Comparison of ENCODE assay signal across 26 cellular contexts in genomic region chr12:116636636-116637519, GRCh38.
DNase-seq lines count a peak whose midpoint lies in the region; ATAC-seq and TF ChIP-seq lines count a peak whose summit lies in the region.
"Had no signal": no experiment of that assay in that cellular context is flagged by ENCODE, and none has a peak within 500 bp of the region (broad histone marks: within the 10 kb centered on the region; RNA-seq: fewer than 3 reads in every experiment).

No MANE protein-coding gene starts in this region.

- H3K36me3 ChIP-seq in prostate gland: no peaks in the 10 kb centered on the region
- H3K36me3 ChIP-seq: thoracic aorta had no signal

- WGBS in prostate gland: 56% methylated on average over 11 of the region's 11 CpGs

- H3K27ac Mint-ChIP-seq in dendritic cell treated with granulocyte-macrophage colony-stimulating factor and Interleukin-4, amounts not matched to agents 40 ng/mL and 50 ng/mL, for 4 days: peak overlapping the region; percentile 60
- H3K27ac Mint-ChIP-seq: activated CD8-positive, alpha-beta T cell treated with anti-CD3 and anti-CD28 coated beads, Interleukin-2, amount 10 ng/mL, durations not matched to agents 7 days and 5 days; activated naive CD8-positive, alpha-beta T cell treated with anti-CD3 and anti-CD28 coated beads, Interleukin-2, amount 10 ng/mL, durations not matched to agents 7 days and 5 days; CD8-positive, alpha-beta T cell had no signal

- ATAC-seq in GM18858 (IDR thresholded peaks at IDR 0.05; ENCODE audit: unreplicated experiment) (no peak), GM21723 (IDR thresholded peaks at IDR 0.05; ENCODE audit: unreplicated experiment) (no peak), HG02642 (IDR thresholded peaks at IDR 0.05; ENCODE audit: poor library complexity, unreplicated experiment) (no peak)
- ATAC-seq in activated T-cell treated with anti-CD3 and anti-CD28 coated beads, Interleukin-2, amount 50 U/mL, for 4 hours: no peak
- ATAC-seq: activated CD8-positive, alpha-beta T cell treated with anti-CD3 and anti-CD28 coated beads, Interleukin-2, amount 10 ng/mL, durations not matched to agents 7 days and 5 days; CD8-positive, alpha-beta T cell; left cardiac atrium; psoas muscle had no signal

- no peaks in the 10 kb centered on the region for H3K9me3 ChIP-seq in prostate gland
- H3K9me3 ChIP-seq: psoas muscle, thoracic aorta had no signal

- no peak overlapping the region for H3K4me3 Mint-ChIP-seq in dendritic cell treated with granulocyte-macrophage colony-stimulating factor and Interleukin-4, amounts not matched to agents 40 ng/mL and 50 ng/mL, for 4 days
- no peak overlapping the region for H3K4me3 Mint-ChIP-seq in activated T-cell treated with anti-CD3 and anti-CD28 coated beads, Interleukin-2, amount 50 U/mL, for 4 hours
- H3K4me3 Mint-ChIP-seq: activated CD8-positive, alpha-beta T cell treated with anti-CD3 and anti-CD28 coated beads, Interleukin-2, amount 10 ng/mL, durations not matched to agents 7 days and 5 days; activated naive CD8-positive, alpha-beta T cell treated with anti-CD3 and anti-CD28 coated beads, Interleukin-2, amount 10 ng/mL, durations not matched to agents 7 days and 5 days; CD8-positive, alpha-beta T cell had no signal

- TF ChIP-seq POLR2A in prostate gland (IDR thresholded peaks at IDR 0.05): no peak

- TF ChIP-seq CTCF in HL-60 (IDR thresholded peaks at IDR 0.05; ENCODE audit: insufficient read depth, low read length) (no peak), prostate gland (IDR thresholded peaks at IDR 0.05) (no peak)

- H3K36me3 Mint-ChIP-seq in dendritic cell treated with granulocyte-macrophage colony-stimulating factor and Interleukin-4, amounts not matched to agents 40 ng/mL and 50 ng/mL, for 4 days (ENCODE audit: low read depth): no peaks in the 10 kb centered on the region
- H3K36me3 Mint-ChIP-seq in activated T-cell treated with anti-CD3 and anti-CD28 coated beads, Interleukin-2, amount 50 U/mL, for 4 hours (ENCODE audit: insufficient read depth): no peaks in the 10 kb centered on the region
- H3K36me3 Mint-ChIP-seq: CD8-positive, alpha-beta T cell had no signal

- intact Hi-C loops in dendritic cell treated with granulocyte-macrophage colony-stimulating factor and Interleukin-4, amounts not matched to agents 40 ng/mL and 50 ng/mL, for 4 days (cut with micrococcal nuclease): no loop called here
- intact Hi-C loops in prostate gland (cut with DNase I): no loop called here

- no peaks in the 10 kb centered on the region for H3K27me3 ChIP-seq in HL-60 (ENCODE audit: insufficient read depth, poor library complexity, severe bottlenecking)
- H3K27me3 ChIP-seq in prostate gland (replicated peaks; ENCODE audit: insufficient read depth): no peaks in the 10 kb centered on the region

- no peaks in the 10 kb centered on the region for H3K9me3 Mint-ChIP-seq in dendritic cell treated with granulocyte-macrophage colony-stimulating factor and Interleukin-4, amounts not matched to agents 40 ng/mL and 50 ng/mL, for 4 days
- no peaks in the 10 kb centered on the region for H3K9me3 Mint-ChIP-seq in activated T-cell treated with anti-CD3 and anti-CD28 coated beads, Interleukin-2, amount 50 U/mL, for 4 hours
- H3K9me3 Mint-ChIP-seq: activated naive CD8-positive, alpha-beta T cell treated with anti-CD3 and anti-CD28 coated beads, Interleukin-2, amount 10 ng/mL, durations not matched to agents 7 days and 5 days; CD8-positive, alpha-beta T cell had no signal

- peaks cover 3% of the 10 kb centered on the region for H3K4me1 ChIP-seq in prostate gland (replicated peaks)
- H3K4me1 ChIP-seq: psoas muscle had no signal

- peaks cover 7% of the 10 kb centered on the region for H3K27me3 Mint-ChIP-seq in dendritic cell treated with granulocyte-macrophage colony-stimulating factor and Interleukin-4, amounts not matched to agents 40 ng/mL and 50 ng/mL, for 4 days
- peaks cover 15% of the 10 kb centered on the region for H3K27me3 Mint-ChIP-seq in activated T-cell treated with anti-CD3 and anti-CD28 coated beads, Interleukin-2, amount 50 U/mL, for 4 hours (ENCODE audit: low read depth)

- peak overlapping the region; percentile 89 for H3K27ac ChIP-seq in HL-60 (replicated peaks)
- peak overlapping the region; percentile 55 to 80 for H3K27ac ChIP-seq in prostate gland
- H3K27ac ChIP-seq: psoas muscle, RWPE1, SK-N-MC, thoracic aorta had no signal

- H3K4me1 Mint-ChIP-seq in dendritic cell treated with granulocyte-macrophage colony-stimulating factor and Interleukin-4, amounts not matched to agents 40 ng/mL and 50 ng/mL, for 4 days (ENCODE audit: low read depth): peaks cover 53% of the 10 kb centered on the region
- peaks cover 2% of the 10 kb centered on the region for H3K4me1 Mint-ChIP-seq in activated T-cell treated with anti-CD3 and anti-CD28 coated beads, Interleukin-2, amount 50 U/mL, for 4 hours (ENCODE audit: low read depth)
- H3K4me1 Mint-ChIP-seq: activated naive CD8-positive, alpha-beta T cell treated with anti-CD3 and anti-CD28 coated beads, Interleukin-2, amount 10 ng/mL, durations not matched to agents 7 days and 5 days had no signal

- DNase-seq in COLO668 (lab: John Stamatoyannopoulos, UW; ENCODE audit: unreplicated experiment) (peak; percentile 15), HL-60 (ENCODE audit: low read depth in 1 of 2, low spot score in 1 of 2) (no peak), prostate gland (ENCODE audit: low spot score) (peak; percentile 29)
- DNase-seq in activated T-cell treated with anti-CD3 and anti-CD28 coated beads, Interleukin-2, amount 50 U/mL, for 4 hours: no peak
- DNase-seq: activated CD4-positive, CD25-positive, alpha-beta regulatory T cell treated with anti-CD3 and anti-CD28 coated beads, Interleukin-2, amount 50 U/mL, for 72 hours; activated CD8-positive, alpha-beta T cell treated with anti-CD3 and anti-CD28 coated beads, Interleukin-2, amount 10 ng/mL, durations not matched to agents 7 days and 5 days; activated effector memory CD4-positive, alpha-beta T cell treated with Interleukin-2 at 50 U/mL for 16 hours; activated naive CD8-positive, alpha-beta T cell treated with anti-CD3 and anti-CD28 coated beads, Interleukin-2, amount 10 ng/mL, durations not matched to agents 7 days and 5 days; caudate nucleus; CD8-positive, alpha-beta T cell; dermis blood vessel endothelial cell; GOT3; hippocampal formation; Karpas-422; left cardiac atrium; NCI-H2029 treated with DMSO at 0.1 percent for 48 hours; NCI-H2227 treated with DMSO at 0.1 percent for 48 hours; psoas muscle; stimulated activated naive CD4-positive, alpha-beta T cell treated with Interleukin-2 at 50 U/mL for 16 hours had no signal

- no peak overlapping the region for H3K4me3 ChIP-seq in HL-60 (replicated peaks; ENCODE audit: insufficient read depth, low read length)
- H3K4me3 ChIP-seq in prostate gland: no peak overlapping the region
- H3K4me3 ChIP-seq: psoas muscle, SK-N-MC, thoracic aorta had no signal

Comparison
In these comparisons a context has a peak if more than half of its experiments do, and no peak if none do; other contexts are left out.
1. DNase-seq: peak in COLO668 (single experiment) and prostate gland (single experiment); none in HL-60 (0 of 2) and activated T-cell treated with anti-CD3 and anti-CD28 coated beads, Interleukin-2, amount 50 U/mL, for 4 hours (single experiment).